33 cellular contexts compared by ENCODE assay signal in the genomic region with DNA sequence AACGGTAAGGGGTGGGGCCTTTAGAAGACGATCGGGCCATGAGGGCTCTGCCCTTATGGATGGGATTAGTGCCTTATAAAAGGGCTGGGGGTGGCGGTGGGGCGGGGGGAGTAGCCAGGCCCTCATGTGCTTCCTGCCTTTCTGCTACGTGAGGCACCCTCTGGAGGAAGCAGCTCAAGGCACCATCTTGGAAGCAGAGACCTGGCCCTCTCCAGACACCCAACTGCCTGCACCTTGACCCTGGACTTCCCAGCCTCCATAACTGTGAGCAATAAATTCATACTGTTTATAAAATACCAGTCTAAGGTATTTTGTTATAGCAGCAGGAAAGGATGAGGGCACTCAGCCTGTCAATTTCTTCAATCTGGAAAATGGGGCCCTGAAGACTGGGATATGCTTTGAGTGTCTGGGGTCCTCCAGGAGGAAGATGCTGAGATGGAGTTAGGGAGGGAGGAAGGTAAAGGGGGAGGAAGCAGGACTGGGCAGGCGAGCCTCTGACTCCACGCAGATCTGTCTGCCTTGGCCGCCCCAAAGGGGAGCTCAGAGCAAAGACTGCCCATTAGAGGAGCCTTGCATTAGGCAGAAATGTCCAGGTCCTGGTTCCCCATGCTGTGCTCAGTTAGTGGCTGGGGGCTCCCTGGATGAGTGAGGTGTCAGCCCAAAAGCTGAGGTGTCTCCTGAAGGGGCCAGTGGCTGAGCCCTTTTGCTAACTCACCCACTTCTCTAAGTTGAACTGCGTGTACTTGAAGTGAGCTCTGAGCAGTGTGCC. TPM values are rescaled to one million over a fixed set of nuclear protein-coding genes. Genes with fewer than 3 reads are reported as not detected.
"Had no signal": no experiment of that assay in that cellular context is flagged by ENCODE, and none has a peak within 500 bp of the region (broad histone marks: within the 10 kb centered on the region; RNA-seq: fewer than 3 reads in every experiment).

No MANE protein-coding gene starts in this region.

- H3K27me3 ChIP-seq: hepatocyte, pancreas, right atrium auricular region, testis had no signal

- ATAC-seq: foreskin keratinocyte; gastroesophageal sphincter; heart left ventricle; left ventricle myocardium superior; lower lobe of right lung; natural killer cell; pancreas; sciatic nerve; stimulated activated memory B cell treated with anti-CD40 and anti-IgM and Interleukin-4, amounts not matched to agents 10 μg/mL and 1 μg/mL and 100 μg/mL, for 72 hours; stimulated activated naive CD8-positive, alpha-beta T cell treated with anti-CD3 and anti-CD28 coated beads, Interleukin-15, Interleukin-2, amounts not matched to agents 100 U/mL and 50 U/mL, for 24 hours had no signal

- H3K27ac ChIP-seq: esophagus muscularis mucosa, foreskin keratinocyte, gastroesophageal sphincter, heart left ventricle, hepatocyte, lower lobe of right lung, neutrophil, pancreas, prostate gland, right atrium auricular region, testis, tibial artery had no signal

- H3K4me3 ChIP-seq: esophagus muscularis mucosa, gastroesophageal sphincter, heart left ventricle, hepatocyte, lower lobe of right lung, pancreas, prostate gland, right atrium auricular region, testis, tibial artery had no signal

- H3K4me1 Mint-ChIP-seq: natural killer cell; stimulated activated memory B cell treated with anti-CD40 and anti-IgM and Interleukin-4, amounts not matched to agents 10 μg/mL and 1 μg/mL and 100 μg/mL, for 72 hours had no signal

- H3K4me3 Mint-ChIP-seq: dendritic cell treated with granulocyte-macrophage colony-stimulating factor and Interleukin-4, amounts not matched to agents 40 ng/mL and 50 ng/mL, for 4 days; natural killer cell; stimulated activated memory B cell treated with anti-CD40 and anti-IgM and Interleukin-4, amounts not matched to agents 10 μg/mL and 1 μg/mL and 100 μg/mL, for 72 hours; type B pancreatic cell had no signal

- H3K9me3 ChIP-seq: esophagus muscularis mucosa, gastroesophageal sphincter, heart left ventricle, lower lobe of right lung, neutrophil, pancreas, prostate gland, right atrium auricular region, testis, tibial artery had no signal

- H3K4me1 ChIP-seq: esophagus muscularis mucosa, foreskin keratinocyte, gastroesophageal sphincter, heart left ventricle, lower lobe of right lung, pancreas, prostate gland, right atrium auricular region, testis, tibial artery had no signal

- DNase-seq: effector memory CD4-positive, alpha-beta T cell; foreskin keratinocyte; heart left ventricle; left ventricle myocardium superior; lower lobe of right lung; natural killer cell; pancreas; stimulated activated CD4-positive, alpha-beta T cell treated with anti-CD3 and anti-CD28 coated beads, Interleukin-4, amount 100 ng/mL, for 4 hours; stimulated activated naive CD8-positive, alpha-beta T cell treated with anti-CD3 and anti-CD28 coated beads, Interleukin-15, Interleukin-2, amounts not matched to agents 100 U/mL and 50 U/mL, for 24 hours; substantia nigra; testis; tibial artery had no signal

- H3K9me3 Mint-ChIP-seq: dendritic cell treated with granulocyte-macrophage colony-stimulating factor and Interleukin-4, amounts not matched to agents 40 ng/mL and 50 ng/mL, for 4 days; natural killer cell; stimulated activated memory B cell treated with anti-CD40 and anti-IgM and Interleukin-4, amounts not matched to agents 10 μg/mL and 1 μg/mL and 100 μg/mL, for 72 hours; type B pancreatic cell had no signal

- H3K4me2 ChIP-seq: hepatocyte had no signal

- FAIRE-seq: colon, endothelial cell of umbilical vein, pancreas had no signal

- H3K36me3 ChIP-seq: esophagus muscularis mucosa, gastroesophageal sphincter, heart left ventricle, lower lobe of right lung, neutrophil, pancreas, prostate gland, right atrium auricular region, tibial artery had no signal

- H3K27ac Mint-ChIP-seq: dendritic cell treated with granulocyte-macrophage colony-stimulating factor and Interleukin-4, amounts not matched to agents 40 ng/mL and 50 ng/mL, for 4 days; natural killer cell; stimulated activated memory B cell treated with anti-CD40 and anti-IgM and Interleukin-4, amounts not matched to agents 10 μg/mL and 1 μg/mL and 100 μg/mL, for 72 hours; type B pancreatic cell had no signal

- H3K36me3 Mint-ChIP-seq: natural killer cell, type B pancreatic cell had no signal

- H3K79me2 ChIP-seq: hepatocyte had no signal

- H2AFZ ChIP-seq: hepatocyte had no signal

RNA-seq across cellular contexts. Expression of a gene that starts 5.3 kb away (rescaled TPM):
- total RNA-seq: cerebellum, endothelial cell of umbilical vein, epithelial cell of proximal tubule, esophagus muscularis mucosa, fibroblast of lung, foreskin keratinocyte, gastroesophageal sphincter, heart left ventricle, hepatocyte, kidney epithelial cell, left ventricle myocardium superior, lower lobe of right lung, mesenteric fat pad, natural killer cell, omental fat pad, pancreas, prostate gland, right atrium auricular region, sciatic nerve, skeletal muscle tissue, testis, urinary bladder had no signal
- polyA plus RNA-seq: endothelial cell of umbilical vein, fibroblast of lung, foreskin keratinocyte, heart left ventricle, hepatocyte, neural cell, pancreas, urinary bladder had no signal
